ENCODE assay signal across 21 cellular contexts in the genomic region with DNA sequence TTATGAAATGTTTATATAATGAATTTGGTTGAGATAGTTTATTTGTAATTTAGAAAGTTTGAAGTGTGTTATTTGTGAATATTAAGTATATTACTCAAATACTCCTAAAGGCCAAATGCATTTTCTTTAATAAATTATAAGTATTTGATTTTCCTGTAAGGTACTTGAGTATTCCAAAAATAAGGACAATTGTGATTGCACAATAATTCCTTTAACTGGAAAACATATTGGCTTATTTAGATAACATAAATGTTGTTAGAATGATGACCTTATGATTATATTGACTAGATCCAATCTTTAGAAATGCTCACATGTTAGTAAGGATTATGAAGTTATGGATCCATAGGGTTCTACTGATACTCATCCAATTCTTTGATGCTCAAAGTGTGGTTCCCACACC.
DNase-seq lines count a peak whose midpoint lies in the region; ATAC-seq, FAIRE-seq and TF ChIP-seq lines count a peak whose summit lies in the region.
"Had no signal": no experiment of that assay in that cellular context is flagged by ENCODE, and none has a peak within 500 bp of the region (broad histone marks: within the 10 kb centered on the region; RNA-seq: fewer than 3 reads in every experiment).

No MANE protein-coding gene starts in this region.

- H3K4me2 ChIP-seq in A549: no peak overlapping the region
- H3K4me2 ChIP-seq: BLaER1 treated with 17β-estradiol and CSF1 and Interleukin-3, amounts not matched to agents 10 nM and 100 nM; GM23338 had no signal

- CTCF ChIA-PET in A549 (lab: Yijun Ruan, JAX): interaction anchor here (0.6 kb wide), 1 partner anchor 1371 kb away, joined by 3 read pairs; no protein-coding TSS in a partner anchor
- CTCF ChIA-PET in CD4-positive, alpha-beta memory T cell (lab: Charles Lee; ENCODE audit: partially characterized antibody): no interaction called here

- H3K27ac Mint-ChIP-seq in CD4-positive, alpha-beta memory T cell: no peak overlapping the region
- H3K27ac Mint-ChIP-seq: CD14-positive monocyte; CD4-positive, alpha-beta T cell; GM23338; HFFc6 had no signal

- no peaks in the 10 kb centered on the region for H3K4me1 ChIP-seq in A549
- no peaks in the 10 kb centered on the region for H3K4me1 ChIP-seq in CD4-positive, alpha-beta memory T cell (ENCODE audit: insufficient read depth, low read length)
- H3K4me1 ChIP-seq: BE2C had no signal

- no peak for DNase-seq in A549 (ENCODE audit: low read depth in 1 of 2, low spot score in 1 of 2)
- no peak for DNase-seq in frontal cortex (ENCODE audit: low spot score in 2 of 2)
- no peak for DNase-seq in G401 (ENCODE audit: low spot score)
- no peak for DNase-seq in CD4-positive, alpha-beta memory T cell
- no peak for DNase-seq in activated naive CD4-positive, alpha-beta T cell (lab: John Stamatoyannopoulos, UW)
- DNase-seq: ACHN; AML-193; BE2C; CD4-positive, alpha-beta T cell; COR-L47; DMS153; DND-41; GDM1; HFFc6 had no signal

- POLR2A ChIA-PET in A549 (lab: Yijun Ruan, JAX): no interaction called here
- POLR2A ChIA-PET in CD4-positive, alpha-beta memory T cell (lab: Charles Lee; ENCODE audit: partially characterized antibody): no interaction called here

- FAIRE-seq in A549 (lab: Jason Lieb, UNC): no peak
- FAIRE-seq in TTC549 (lab: Jason Lieb, UNC): peak; percentile 58
- FAIRE-seq in frontal cortex (lab: Jason Lieb, UNC): peak; percentile 78
- FAIRE-seq: GM12878, GM19239 had no signal

- no peaks in the 10 kb centered on the region for H3K9me3 ChIP-seq in A549
- no peaks in the 10 kb centered on the region for H3K9me3 ChIP-seq in CD4-positive, alpha-beta memory T cell (ENCODE audit: control insufficient read depth in 1 of 2, low read length in 2 of 2)
- H3K9me3 ChIP-seq: BE2C had no signal

- H3K27ac ChIP-seq in A549: no peak overlapping the region
- H3K27ac ChIP-seq in CD4-positive, alpha-beta memory T cell (ENCODE audit: low read depth, low read length): no peak overlapping the region
- H3K27ac ChIP-seq: BLaER1 treated with 17β-estradiol and CSF1 and Interleukin-3, amounts not matched to agents 10 nM and 100 nM had no signal

- no peak for TF ChIP-seq EP300 in A549 (IDR thresholded peaks at IDR 0.05)

- no peak for ATAC-seq in A549
- ATAC-seq: GM12878, GM23338 had no signal

- intact Hi-C loops in CD4-positive, alpha-beta memory T cell (cut with micrococcal nuclease): no loop called here

- in situ Hi-C loops in G401 (cut with HindIII; ENCODE audit: low sequenced_read_pairs): no loop called here

- no peaks in the 10 kb centered on the region for H3K27me3 ChIP-seq in CD4-positive, alpha-beta memory T cell (ENCODE audit: insufficient read depth, low read length)
- H3K27me3 ChIP-seq: BE2C; BLaER1 treated with 17β-estradiol and CSF1 and Interleukin-3, amounts not matched to agents 10 nM and 100 nM had no signal

- H3K36me3 ChIP-seq in CD4-positive, alpha-beta memory T cell (ENCODE audit: insufficient read depth, low read length): no peaks in the 10 kb centered on the region
- H3K36me3 ChIP-seq: BE2C; BLaER1 treated with 17β-estradiol and CSF1 and Interleukin-3, amounts not matched to agents 10 nM and 100 nM; HAP-1 had no signal

- TF ChIP-seq CTCF in A549 (IDR thresholded peaks at IDR 0.05): no peak

- H3K9me3 Mint-ChIP-seq in CD4-positive, alpha-beta memory T cell: no peaks in the 10 kb centered on the region
- H3K9me3 Mint-ChIP-seq: CD14-positive monocyte; CD4-positive, alpha-beta T cell; GM23338; HFFc6 had no signal

- no peaks in the 10 kb centered on the region for H3K4me1 Mint-ChIP-seq in CD4-positive, alpha-beta memory T cell
- H3K4me1 Mint-ChIP-seq: CD14-positive monocyte had no signal

- H3K4me3 Mint-ChIP-seq in CD4-positive, alpha-beta memory T cell: no peak overlapping the region
- H3K4me3 Mint-ChIP-seq: CD14-positive monocyte; CD4-positive, alpha-beta T cell; GM23338; HFFc6 had no signal

- no peak for TF ChIP-seq RAD21 in A549 (conservative IDR thresholded peaks at IDR 0.05 in 1 of 2, IDR thresholded peaks at IDR 0.05 in 1 of 2)

- no peaks in the 10 kb centered on the region for H3K36me3 Mint-ChIP-seq in CD4-positive, alpha-beta memory T cell
- H3K36me3 Mint-ChIP-seq: CD14-positive monocyte had no signal

- no peak for TF ChIP-seq POLR2A in A549 (IDR thresholded peaks at IDR 0.05; ENCODE audit: low read length)

- no peak overlapping the region for H3K4me3 ChIP-seq in A549
- H3K4me3 ChIP-seq in CD4-positive, alpha-beta memory T cell (ENCODE audit: low read length in 2 of 2): no peak overlapping the region
- H3K4me3 ChIP-seq: BLaER1 treated with 17β-estradiol and CSF1 and Interleukin-3, amounts not matched to agents 10 nM and 100 nM; GM12878; GM23338; HAP-1 had no signal

- H3K27me3 Mint-ChIP-seq in CD4-positive, alpha-beta memory T cell: peaks cover 10 to 12% of the 10 kb centered on the region in 2 donors
- H3K27me3 Mint-ChIP-seq: CD4-positive, alpha-beta T cell had no signal

TF ChIP-seq in A549, 52 proteins besides CTCF, POLR2A, EP300 and RAD21:
- no peak for TF ChIP-seq JUN (IDR thresholded peaks at IDR 0.05)
- peak; percentile 31 to 37; a peak in 2 of 4 replicates for TF ChIP-seq CEBPB (IDR thresholded peaks at IDR 0.05)
